Comparison of ENCODE assay signal across 35 cellular contexts in the genomic region with DNA sequence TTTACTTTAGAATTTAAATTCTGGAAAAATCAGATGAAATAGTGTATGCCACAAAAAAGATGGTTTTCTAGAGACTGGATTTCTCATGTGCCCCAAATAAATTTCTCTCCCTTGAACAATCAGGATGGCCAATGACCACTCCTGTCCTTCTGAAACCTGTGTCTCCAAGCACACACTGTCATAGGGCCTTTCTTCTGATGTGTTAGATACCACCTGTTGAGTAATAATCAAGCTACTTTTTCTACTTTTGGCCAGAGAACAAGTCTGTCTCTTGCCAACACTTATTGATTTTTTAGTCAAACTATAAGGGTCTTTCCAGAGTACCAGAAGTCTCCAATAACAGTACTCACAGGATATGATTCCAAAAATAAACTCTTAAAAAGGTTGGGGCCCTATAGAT.
"Had no signal": no experiment of that assay in that cellular context is flagged by ENCODE, and none has a peak within 500 bp of the region (broad histone marks: within the 10 kb centered on the region; RNA-seq: fewer than 3 reads in every experiment).

No MANE protein-coding gene starts in this region.

- H3K4me2 ChIP-seq: KMS-11 had no signal

- H3K9me3 ChIP-seq: MG63 had no signal

- H3K4me3 ChIP-seq: MG63 had no signal

- H3K27ac ChIP-seq: KMS-11 had no signal

- H3K9ac ChIP-seq: KMS-11 had no signal

- DNase-seq: Karpas-422, Kasumi-1, MG63, MM.1S, MV-4-11, NCI-H1048, NCI-H1092, NCI-H1092 treated with DMSO at 0.1 percent for 48 hours, NCI-H1105, NCI-H1105 treated with DMSO at 0.1 percent for 48 hours, NCI-H1417, NCI-H1417 treated with DMSO at 0.1 percent for 48 hours, NCI-H1436, NCI-H1436 treated with DMSO at 0.1 percent for 48 hours, NCI-H146, NCI-H1694, NCI-H1694 treated with DMSO at 0.1 percent for 48 hours, NCI-H187, NCI-H187 treated with DMSO at 0.1 percent for 48 hours, NCI-H1930, NCI-H2029, NCI-H2029 treated with DMSO at 0.1 percent for 48 hours, NCI-H2081, NCI-H2081 treated with DMSO at 0.1 percent for 48 hours, NCI-H2107, NCI-H2171, NCI-H2171 treated with DMSO at 0.1 percent for 48 hours, NCI-H2227 treated with DMSO at 0.1 percent for 48 hours, NCI-H226, NCI-H345, NCI-H446, NCI-H446 treated with DMSO at 0.1 percent for 48 hours, NCI-H510A, NCI-H510A treated with DMSO at 0.1 percent for 48 hours had no signal
